ENCODE assay signal across 17 cellular contexts in genomic region chr1:192443616-192444015, GRCh38.
DNase-seq lines count a peak whose midpoint lies in the region; ATAC-seq and TF ChIP-seq lines count a peak whose summit lies in the region.
"Had no signal": no experiment of that assay in that cellular context is flagged by ENCODE, and none has a peak within 500 bp of the region (broad histone marks: within the 10 kb centered on the region; RNA-seq: fewer than 3 reads in every experiment).

No MANE protein-coding gene starts in this region.

- no peak for TF ChIP-seq CTCF in choroid plexus epithelial cell (conservative IDR thresholded peaks at IDR 0.05; ENCODE audit: low read depth, low read length)

- DNase-seq in EL, result peak; percentile 14
- DNase-seq in LHCN-M2 (ENCODE audit: low read depth), result peak; percentile 53
- DNase-seq in choroid plexus epithelial cell (ENCODE audit: low read depth), result peak; percentile 14
- DNase-seq in iris pigment epithelial cell (ENCODE audit: low read depth), result peak; percentile 30
- DNase-seq in NCI-H446 treated with DMSO at 0.1 percent for 48 hours (lab: John Stamatoyannopoulos, UW), result no peak
- DNase-seq in NCI-H345 treated with DMSO at 0.1 percent for 48 hours (lab: John Stamatoyannopoulos, UW; ENCODE audit: unreplicated experiment), result no peak
- no peak for DNase-seq in stimulated activated CD4-positive, alpha-beta T cell treated with anti-CD3 and anti-CD28 coated beads, Interleukin-2, amount 100 ng/mL, for 48 hours
- DNase-seq: Calu3; CD4-positive, CD25-positive, alpha-beta regulatory T cell; GOT3; NCI-H1048; NCI-H2107; NCI-H226; NCI-H69; NK-92 treated with Interleukin-12 subunit alpha and Interleukin-12 subunit beta, amount 100 ng/mL, for 24 hours; OCI-M1 had no signal

- no peak for ATAC-seq in GM21723 (IDR thresholded peaks at IDR 0.05; ENCODE audit: unreplicated experiment)

- no peak overlapping the region for H3K4me3 ChIP-seq in choroid plexus epithelial cell (ENCODE audit: low read depth, low read length)

Comparison
In these comparisons a context has a peak if more than half of its experiments do, and no peak if none do; other contexts are left out.
1. DNase-seq: peak in EL (single experiment), LHCN-M2 (single experiment), choroid plexus epithelial cell (single experiment) and iris pigment epithelial cell (single experiment); none in NCI-H446 treated with DMSO at 0.1 percent for 48 hours (single experiment), NCI-H345 treated with DMSO at 0.1 percent for 48 hours (single experiment) and stimulated activated CD4-positive, alpha-beta T cell treated with anti-CD3 and anti-CD28 coated beads, Interleukin-2, amount 100 ng/mL, for 48 hours (0 of 2).